3 cellular contexts compared by ENCODE assay signal in the genomic region with DNA sequence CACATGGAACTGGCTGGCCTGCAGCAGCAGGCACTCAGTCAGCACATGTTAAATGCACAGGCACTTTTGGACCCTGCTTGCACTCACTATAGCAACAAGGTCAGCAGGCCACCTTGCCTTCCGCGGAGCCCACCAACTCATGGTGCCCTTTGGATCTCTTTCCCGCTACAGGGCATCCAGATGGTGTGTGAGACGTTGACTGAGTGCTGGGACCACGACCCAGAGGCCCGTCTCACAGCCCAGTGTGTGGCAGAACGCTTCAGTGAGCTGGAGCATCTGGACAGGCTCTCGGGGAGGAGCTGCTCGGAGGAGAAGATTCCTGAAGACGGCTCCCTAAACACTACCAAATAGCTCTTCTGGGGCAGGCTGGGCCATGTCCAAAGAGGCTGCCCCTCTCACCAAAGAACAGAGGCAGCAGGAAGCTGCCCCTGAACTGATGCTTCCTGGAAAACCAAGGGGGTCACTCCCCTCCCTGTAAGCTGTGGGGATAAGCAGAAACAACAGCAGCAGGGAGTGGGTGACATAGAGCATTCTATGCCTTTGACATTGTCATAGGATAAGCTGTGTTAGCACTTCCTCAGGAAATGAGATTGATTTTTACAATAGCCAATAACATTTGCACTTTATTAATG.
TF ChIP-seq lines count a peak whose summit lies in the region.

No MANE protein-coding gene starts in this region.

TF ChIP-seq in IMR-90, 13 proteins besides CTCF, POLR2A, EP300 and RAD21:
- TF ChIP-seq, protein P1, sequence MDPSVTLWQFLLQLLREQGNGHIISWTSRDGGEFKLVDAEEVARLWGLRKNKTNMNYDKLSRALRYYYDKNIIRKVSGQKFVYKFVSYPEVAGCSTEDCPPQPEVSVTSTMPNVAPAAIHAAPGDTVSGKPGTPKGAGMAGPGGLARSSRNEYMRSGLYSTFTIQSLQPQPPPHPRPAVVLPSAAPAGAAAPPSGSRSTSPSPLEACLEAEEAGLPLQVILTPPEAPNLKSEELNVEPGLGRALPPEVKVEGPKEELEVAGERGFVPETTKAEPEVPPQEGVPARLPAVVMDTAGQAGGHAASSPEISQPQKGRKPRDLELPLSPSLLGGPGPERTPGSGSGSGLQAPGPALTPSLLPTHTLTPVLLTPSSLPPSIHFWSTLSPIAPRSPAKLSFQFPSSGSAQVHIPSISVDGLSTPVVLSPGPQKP (IDR thresholded peaks at IDR 0.05; ENCODE audit: borderline replicate concordance, low read depth, low read length) = no peak
- no peak for TF ChIP-seq RCOR1 (IDR thresholded peaks at IDR 0.05; ENCODE audit: insufficient replicate concordance, low read length)
- no peak for TF ChIP-seq CEBPB (IDR thresholded peaks at IDR 0.05; ENCODE audit: low read depth, low read length)
- TF ChIP-seq CHD1 (IDR thresholded peaks at IDR 0.05; ENCODE audit: low read depth, low read length) = no peak
- TF ChIP-seq MAFK (IDR thresholded peaks at IDR 0.05; ENCODE audit: low read depth, low read length) = no peak
- TF ChIP-seq MAZ (IDR thresholded peaks at IDR 0.05; ENCODE audit: borderline replicate concordance, low read depth, low read length) = no peak
- no peak for TF ChIP-seq RFX5 (IDR thresholded peaks at IDR 0.05; ENCODE audit: low read depth, low read length)
- TF ChIP-seq, protein P2, sequence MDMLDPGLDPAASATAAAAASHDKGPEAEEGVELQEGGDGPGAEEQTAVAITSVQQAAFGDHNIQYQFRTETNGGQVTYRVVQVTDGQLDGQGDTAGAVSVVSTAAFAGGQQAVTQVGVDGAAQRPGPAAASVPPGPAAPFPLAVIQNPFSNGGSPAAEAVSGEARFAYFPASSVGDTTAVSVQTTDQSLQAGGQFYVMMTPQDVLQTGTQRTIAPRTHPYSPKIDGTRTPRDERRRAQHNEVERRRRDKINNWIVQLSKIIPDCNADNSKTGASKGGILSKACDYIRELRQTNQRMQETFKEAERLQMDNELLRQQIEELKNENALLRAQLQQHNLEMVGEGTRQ (IDR thresholded peaks at IDR 0.05; ENCODE audit: low read depth, low read length) = no peak
- no peak for TF ChIP-seq NFE2L2 (IDR thresholded peaks at IDR 0.05; ENCODE audit: low read depth, low read length)
- no peak for TF ChIP-seq BHLHE40 (IDR thresholded peaks at IDR 0.05; ENCODE audit: low read depth, low read length)
- TF ChIP-seq SMC3 (IDR thresholded peaks at IDR 0.05; ENCODE audit: low read depth, low read length) = no peak
- TF ChIP-seq MXI1 (IDR thresholded peaks at IDR 0.05; ENCODE audit: borderline replicate concordance, low read depth, low read length) = no peak
- TF ChIP-seq FOS (IDR thresholded peaks at IDR 0.05; ENCODE audit: low read depth, low read length) = no peak

TF ChIP-seq in endothelial cell of umbilical vein, 7 proteins besides CTCF, POLR2A, EP300 and RAD21:
- TF ChIP-seq FOS (IDR thresholded peaks at IDR 0.05; ENCODE audit: borderline replicate concordance, insufficient read depth, low read length) = no peak
- peak; percentile 36 for TF ChIP-seq GATA2 (IDR thresholded peaks at IDR 0.05; ENCODE audit: insufficient read depth, insufficient read length, low read depth, low read length)

TF ChIP-seq in GM12891, 5 proteins besides CTCF, POLR2A, EP300 and RAD21:
- TF ChIP-seq POU2F2 (IDR thresholded peaks at IDR 0.05; ENCODE audit: low read depth, low read length) = no peak
- TF ChIP-seq TAF1 (IDR thresholded peaks at IDR 0.05; ENCODE audit: low read depth, low read length) = no peak
- TF ChIP-seq SPI1 (IDR thresholded peaks at IDR 0.05; ENCODE audit: low read depth, low read length) = no peak
- no peak for TF ChIP-seq POLR2AphosphoS5 (IDR thresholded peaks at IDR 0.05; ENCODE audit: low read depth, low read length)
- TF ChIP-seq PAX5 (IDR thresholded peaks at IDR 0.05; ENCODE audit: insufficient read depth, low read length, severe bottlenecking) = no peak
